Comparison of ENCODE assay signal across 30 cellular contexts in the genomic region with DNA sequence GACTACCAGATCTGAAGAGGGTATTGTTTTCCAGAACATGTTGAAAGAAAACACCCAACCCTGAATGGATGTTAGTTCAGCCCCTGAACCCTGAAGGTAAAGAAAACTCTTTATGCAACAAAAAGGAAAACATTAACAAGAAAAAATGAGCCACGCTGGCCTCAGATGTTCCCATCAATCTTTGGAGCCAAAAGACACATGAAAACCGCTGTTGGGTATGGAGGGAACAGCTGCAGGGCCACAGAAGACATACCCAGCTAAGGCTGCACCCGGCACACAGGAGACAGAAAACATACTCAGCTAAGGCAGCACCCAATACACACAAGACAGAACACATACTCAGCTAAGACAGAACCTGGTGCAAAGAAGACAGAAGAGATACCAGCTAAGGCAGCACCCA. TPM values are rescaled to one million over a fixed set of nuclear protein-coding genes. Genes with fewer than 3 reads are reported as not detected.
"Had no signal": no experiment of that assay in that cellular context is flagged by ENCODE, and none has a peak within 500 bp of the region (broad histone marks: within the 10 kb centered on the region; RNA-seq: fewer than 3 reads in every experiment).

No MANE protein-coding gene starts in this region.

- H3K4me3 Mint-ChIP-seq: activated CD4-positive, alpha-beta memory T cell treated with anti-CD3 and anti-CD28 coated beads, Interleukin-2, amount 10 ng/mL, durations not matched to agents 7 days and 5 days; activated CD4-positive, alpha-beta T cell treated with anti-CD3 and anti-CD28 coated beads, Interleukin-2, amount 10 ng/mL, durations not matched to agents 7 days and 5 days; activated naive CD4-positive, alpha-beta T cell treated with anti-CD3 and anti-CD28 coated beads, Interleukin-2, amount 10 ng/mL, durations not matched to agents 7 days and 5 days; activated naive CD8-positive, alpha-beta T cell; activated T-cell treated with anti-CD3 and anti-CD28 coated beads, Interleukin-2, amount 50 U/mL, for 24 hours; activated T-cell treated with anti-CD3 and anti-CD28 coated beads, Interleukin-2, amount 50 U/mL, for 72 hours had no signal

- DNase-seq: activated CD4-positive, alpha-beta memory T cell treated with anti-CD3 and anti-CD28 coated beads, Interleukin-2, amount 10 ng/mL, durations not matched to agents 7 days and 5 days; activated CD4-positive, alpha-beta T cell treated with anti-CD3 and anti-CD28 coated beads for 1 hour; activated CD4-positive, alpha-beta T cell treated with anti-CD3 and anti-CD28 coated beads for 4 hours; activated CD4-positive, alpha-beta T cell treated with anti-CD3 and anti-CD28 coated beads, Interleukin-2, amount 10 ng/mL, durations not matched to agents 7 days and 5 days; activated CD4-positive, alpha-beta T cell treated with anti-CD3 and anti-CD28 coated beads, Interleukin-2, amount 50 U/mL, for 4 hours; activated CD8-positive, alpha-beta memory T cell treated with anti-CD3 and anti-CD28 coated beads, Interleukin-2, amount 50 U/mL, for 48 hours; activated gamma-delta T cell; activated naive CD4-positive, alpha-beta T cell; activated naive CD4-positive, alpha-beta T cell treated with anti-CD3 and anti-CD28 coated beads, Interleukin-2, amount 10 ng/mL, durations not matched to agents 7 days and 5 days; activated T-cell treated with anti-CD3 and anti-CD28 coated beads for 4 hours; activated T-cell treated with anti-CD3 and anti-CD28 coated beads, Interleukin-2, amount 50 U/mL, for 24 hours; activated T-cell treated with anti-CD3 and anti-CD28 coated beads, Interleukin-2, amount 50 U/mL, for 72 hours; amygdala; body of pancreas; caudate nucleus; cerebellar nuclear complex; colonic mucosa; effector CD8-positive, alpha-beta T cell; esophagus squamous epithelium; foreskin melanocyte; T-helper 2 cell had no signal

- H3K36me3 ChIP-seq: colonic mucosa, esophagus squamous epithelium, gastroesophageal sphincter had no signal

- H3K4me3 ChIP-seq: body of pancreas, colonic mucosa, esophagus squamous epithelium, gastroesophageal sphincter had no signal

- H3K27me3 ChIP-seq: colonic mucosa had no signal

- H3K4me1 Mint-ChIP-seq: activated CD4-positive, alpha-beta memory T cell treated with anti-CD3 and anti-CD28 coated beads, Interleukin-2, amount 10 ng/mL, durations not matched to agents 7 days and 5 days; activated CD4-positive, alpha-beta T cell treated with anti-CD3 and anti-CD28 coated beads, Interleukin-2, amount 10 ng/mL, durations not matched to agents 7 days and 5 days; activated naive CD4-positive, alpha-beta T cell treated with anti-CD3 and anti-CD28 coated beads, Interleukin-2, amount 10 ng/mL, durations not matched to agents 7 days and 5 days had no signal

- ATAC-seq: activated T-cell treated with anti-CD3 and anti-CD28 coated beads, Interleukin-2, amount 50 U/mL, for 72 hours; body of pancreas; gastroesophageal sphincter; WTC11 had no signal

- H3K27me3 Mint-ChIP-seq: activated CD4-positive, alpha-beta memory T cell treated with anti-CD3 and anti-CD28 coated beads, Interleukin-2, amount 10 ng/mL, durations not matched to agents 7 days and 5 days had no signal

- H3K27ac Mint-ChIP-seq: activated CD4-positive, alpha-beta memory T cell treated with anti-CD3 and anti-CD28 coated beads, Interleukin-2, amount 10 ng/mL, durations not matched to agents 7 days and 5 days; activated CD4-positive, alpha-beta T cell treated with anti-CD3 and anti-CD28 coated beads, Interleukin-2, amount 10 ng/mL, durations not matched to agents 7 days and 5 days; activated naive CD4-positive, alpha-beta T cell treated with anti-CD3 and anti-CD28 coated beads, Interleukin-2, amount 10 ng/mL, durations not matched to agents 7 days and 5 days; activated naive CD8-positive, alpha-beta T cell; activated T-cell treated with anti-CD3 and anti-CD28 coated beads, Interleukin-2, amount 50 U/mL, for 24 hours; activated T-cell treated with anti-CD3 and anti-CD28 coated beads, Interleukin-2, amount 50 U/mL, for 72 hours; WTC11 had no signal

- H3K9me3 ChIP-seq: body of pancreas, colonic mucosa, esophagus squamous epithelium, gastroesophageal sphincter had no signal

- H3K27ac ChIP-seq: body of pancreas, colonic mucosa, epithelial cell of prostate, esophagus squamous epithelium, gastroesophageal sphincter, VCaP had no signal

- H3K9me3 Mint-ChIP-seq: activated CD4-positive, alpha-beta memory T cell treated with anti-CD3 and anti-CD28 coated beads, Interleukin-2, amount 10 ng/mL, durations not matched to agents 7 days and 5 days; activated CD4-positive, alpha-beta T cell treated with anti-CD3 and anti-CD28 coated beads, Interleukin-2, amount 10 ng/mL, durations not matched to agents 7 days and 5 days; activated naive CD4-positive, alpha-beta T cell treated with anti-CD3 and anti-CD28 coated beads, Interleukin-2, amount 10 ng/mL, durations not matched to agents 7 days and 5 days; activated T-cell treated with anti-CD3 and anti-CD28 coated beads, Interleukin-2, amount 50 U/mL, for 24 hours; activated T-cell treated with anti-CD3 and anti-CD28 coated beads, Interleukin-2, amount 50 U/mL, for 72 hours; WTC11 had no signal

- H3K36me3 Mint-ChIP-seq: activated naive CD4-positive, alpha-beta T cell treated with anti-CD3 and anti-CD28 coated beads, Interleukin-2, amount 10 ng/mL, durations not matched to agents 7 days and 5 days; activated naive CD8-positive, alpha-beta T cell; WTC11 had no signal

- H3K4me1 ChIP-seq: body of pancreas, colonic mucosa, esophagus squamous epithelium, gastroesophageal sphincter had no signal

RNA-seq across cellular contexts. Expression of a gene that starts 51.3 kb away (rescaled TPM):
- total RNA-seq: activated CD4-positive, alpha-beta memory T cell treated with anti-CD3 and anti-CD28 coated beads, Interleukin-2, amount 10 ng/mL, durations not matched to agents 7 days and 5 days; activated CD4-positive, alpha-beta T cell treated with anti-CD3 and anti-CD28 coated beads, Interleukin-2, amount 10 ng/mL, durations not matched to agents 7 days and 5 days; body of pancreas; esophagus squamous epithelium; fibroblast of villous mesenchyme; T-helper 1 cell treated with Interleukin-12 subunit alpha and Interleukin-12 subunit beta and Interleukin-4 antibody, amounts not matched to agents 30 ng/mL and 1 ng/mL, for 36 hours had no signal
- polyA plus RNA-seq: aorta, esophagus had no signal
